Comparison of ENCODE assay signal across 27 cellular contexts in genomic region chr2:164439235-164439634, GRCh38.
"Had no signal": no experiment of that assay in that cellular context is flagged by ENCODE, and none has a peak within 500 bp of the region (broad histone marks: within the 10 kb centered on the region; RNA-seq: fewer than 3 reads in every experiment).

No MANE protein-coding gene starts in this region.

- DNase-seq: activated B cell treated with CpG ODN at 0.5 μM for 24 hours; activated CD4-positive, alpha-beta memory T cell treated with anti-CD3 and anti-CD28 coated beads for 36 hours; activated CD4-positive, alpha-beta T cell treated with anti-CD3 and anti-CD28 coated beads for 4 hours; activated CD4-positive, alpha-beta T cell treated with anti-CD3 and anti-CD28 coated beads, Interleukin-2, amount 10 ng/mL, durations not matched to agents 24 days and 14 days; activated CD4-positive, alpha-beta T cell treated with anti-CD3 and anti-CD28 coated beads, Interleukin-2, amount 50 U/mL, for 1 hour; activated CD4-positive, alpha-beta T cell treated with anti-CD3 and anti-CD28 coated beads, Interleukin-2, amount 50 U/mL, for 4 hours; activated CD4-positive, CD25-positive, alpha-beta regulatory T cell treated with anti-CD3 and anti-CD28 coated beads, Interleukin-2, amount 50 U/mL, for 72 hours; activated CD8-positive, alpha-beta memory T cell treated with anti-CD3 and anti-CD28 coated beads, Interleukin-2, amount 50 U/mL, for 4 hours; activated CD8-positive, alpha-beta T cell treated with anti-CD3 and anti-CD28 coated beads for 36 hours; activated effector memory CD4-positive, alpha-beta T cell treated with Interleukin-2 at 50 U/mL for 16 hours; activated gamma-delta T cell; activated naive CD4-positive, alpha-beta T cell treated with anti-CD3 and anti-CD28 coated beads, Interleukin-2, amount 10 ng/mL, durations not matched to agents 7 days and 5 days; activated naive CD4-positive, alpha-beta T cell treated with Interleukin-2 at 50 U/mL for 16 hours; activated naive CD8-positive, alpha-beta T cell treated with anti-CD3 and anti-CD28 coated beads for 36 hours; activated T-cell treated with anti-CD3 and anti-CD28 coated beads for 4 hours; activated T-cell treated with anti-CD3 and anti-CD28 coated beads, Interleukin-2, amount 50 U/mL, for 1 hour; activated T-cell treated with anti-CD3 and anti-CD28 coated beads, Interleukin-2, amount 50 U/mL, for 48 hours; adrenal gland; amniotic stem cell; aorta; body of pancreas; brain microvascular endothelial cell; central memory CD4-positive, alpha-beta T cell; T-helper 1 cell; T-helper 9 cell had no signal

- H3K27me3 ChIP-seq: adrenal gland, body of pancreas, brain microvascular endothelial cell, breast epithelium had no signal

- H3K9me3 ChIP-seq: adrenal gland, body of pancreas, breast epithelium had no signal

- H3K36me3 ChIP-seq: adrenal gland, brain microvascular endothelial cell, breast epithelium had no signal

- ATAC-seq: activated CD8-positive, alpha-beta T cell treated with anti-CD3 and anti-CD28 coated beads for 36 hours; activated naive CD4-positive, alpha-beta T cell treated with anti-CD3 and anti-CD28 coated beads, Interleukin-2, amount 50 U/mL, for 72 hours; body of pancreas had no signal

- H3K4me1 ChIP-seq: adrenal gland, body of pancreas, breast epithelium had no signal

- H3K4me3 ChIP-seq: adrenal gland, body of pancreas, breast epithelium had no signal

- H3K27ac ChIP-seq: adrenal gland, body of pancreas, brain microvascular endothelial cell, breast epithelium had no signal
